In genomic region chr17:55089955-55090573, GRCh38 we compare ENCODE assay signal across 8 cellular contexts.
DNase-seq lines count a peak whose midpoint lies in the region; ATAC-seq and TF ChIP-seq lines count a peak whose summit lies in the region.

No MANE protein-coding gene starts in this region.

- H3K9ac ChIP-seq in DND-41 (ENCODE audit: low read depth, low read length), result no peak overlapping the region

- intact Hi-C loops in head of caudate nucleus (cut with DNase I) (no loop called here), esophagus muscularis mucosa (cut with DNase I) (no loop called here)

- H3K36me3 ChIP-seq in DND-41 (ENCODE audit: insufficient read depth, low read length), result no peaks in the 10 kb centered on the region; the same call in 1 of the 2 replicates
- H3K36me3 ChIP-seq in esophagus muscularis mucosa, result peaks cover 0 to 4% (median 0%) of the 10 kb centered on the region in 4 donors

- H3K4me1 ChIP-seq in DND-41 (ENCODE audit: insufficient read depth, low read length), result peaks cover 15% of the 10 kb centered on the region
- H3K4me1 ChIP-seq in esophagus muscularis mucosa, result peaks cover 0 to 6% (median 2%) of the 10 kb centered on the region in 4 donors

- TF ChIP-seq EP300 in esophagus muscularis mucosa (IDR thresholded peaks at IDR 0.05), result no peak

- peak; percentile 94 for ATAC-seq in DND-41 (ENCODE audit: insufficient read depth, low read depth)
- ATAC-seq in GM19463 (IDR thresholded peaks at IDR 0.05; ENCODE audit: unreplicated experiment), result peak; percentile 98
- peak; percentile 99 for ATAC-seq in HG03457 (IDR thresholded peaks at IDR 0.05; ENCODE audit: unreplicated experiment)
- ATAC-seq in activated CD4-positive, CD25-positive, alpha-beta regulatory T cell treated with anti-CD3 and anti-CD28 coated beads, Interleukin-2, amount 50 U/mL, for 24 hours, result peak; percentile 93 to 97

- H3K9me3 ChIP-seq in DND-41 (ENCODE audit: insufficient read depth, low read length, severe bottlenecking) (no peaks in the 10 kb centered on the region), esophagus muscularis mucosa (no peaks in the 10 kb centered on the region)

- H3K79me2 ChIP-seq in DND-41 (ENCODE audit: insufficient read depth, low read length), result no peaks in the 10 kb centered on the region

- H3K27me3 ChIP-seq in DND-41 (ENCODE audit: insufficient read depth, low read length, poor library complexity), result no peaks in the 10 kb centered on the region
- H3K27me3 ChIP-seq in esophagus muscularis mucosa, result no peaks in the 10 kb centered on the region

- TF ChIP-seq POLR2A in esophagus muscularis mucosa (IDR thresholded peaks at IDR 0.05; ENCODE audit: low read depth), result no peak

- TF ChIP-seq CTCF in DND-41 (IDR thresholded peaks at IDR 0.05; ENCODE audit: borderline replicate concordance, extremely low read depth, low read length, poor library complexity, severe bottlenecking), result no peak
- TF ChIP-seq CTCF in esophagus muscularis mucosa (IDR thresholded peaks at IDR 0.05), result no peak

- WGBS in esophagus muscularis mucosa, result 80% methylated on average over 4 of the region's 4 CpGs

- H3K4me3 ChIP-seq in DND-41 (ENCODE audit: low read depth in 1 of 2, low read length in 2 of 2), result no peak overlapping the region
- no peak overlapping the region for H3K4me3 ChIP-seq in esophagus muscularis mucosa

- H4K20me1 ChIP-seq in DND-41 (ENCODE audit: insufficient read depth, low read length), result no peaks in the 10 kb centered on the region

- H2AFZ ChIP-seq in DND-41 (ENCODE audit: low read depth, low read length), result no peak overlapping the region

- H3K4me2 ChIP-seq in DND-41 (ENCODE audit: insufficient read depth, low read length), result no peak overlapping the region

- no peak overlapping the region for H3K27ac ChIP-seq in DND-41 (ENCODE audit: low read length)
- H3K27ac ChIP-seq in esophagus muscularis mucosa (replicated peaks in 1 of 4), result no peak overlapping the region

- peak; percentile 49 for DNase-seq in DND-41
- DNase-seq in head of caudate nucleus, result peak in 38 of 42 donors; percentile 2 to 77 (median 36)
- no peak for DNase-seq in HCEC 1CT
- DNase-seq in esophagus muscularis mucosa (ENCODE audit: extremely low spot score), result no peak
- no peak for DNase-seq in NCI-H82 treated with DMSO at 0.1 percent for 48 hours (lab: John Stamatoyannopoulos, UW; ENCODE audit: unreplicated experiment)

Comparison
In these comparisons a context has a peak if more than half of its experiments do, and no peak if none do; other contexts are left out.
1. DNase-seq: peak in DND-41 (single experiment) and head of caudate nucleus (38 of 42); none in HCEC 1CT (single experiment), esophagus muscularis mucosa (single experiment) and NCI-H82 treated with DMSO at 0.1 percent for 48 hours (single experiment).
2. Peak in every context shown above with its lines, with median percentiles within 50 percentile points of each other: ATAC-seq.